In the genomic region with DNA sequence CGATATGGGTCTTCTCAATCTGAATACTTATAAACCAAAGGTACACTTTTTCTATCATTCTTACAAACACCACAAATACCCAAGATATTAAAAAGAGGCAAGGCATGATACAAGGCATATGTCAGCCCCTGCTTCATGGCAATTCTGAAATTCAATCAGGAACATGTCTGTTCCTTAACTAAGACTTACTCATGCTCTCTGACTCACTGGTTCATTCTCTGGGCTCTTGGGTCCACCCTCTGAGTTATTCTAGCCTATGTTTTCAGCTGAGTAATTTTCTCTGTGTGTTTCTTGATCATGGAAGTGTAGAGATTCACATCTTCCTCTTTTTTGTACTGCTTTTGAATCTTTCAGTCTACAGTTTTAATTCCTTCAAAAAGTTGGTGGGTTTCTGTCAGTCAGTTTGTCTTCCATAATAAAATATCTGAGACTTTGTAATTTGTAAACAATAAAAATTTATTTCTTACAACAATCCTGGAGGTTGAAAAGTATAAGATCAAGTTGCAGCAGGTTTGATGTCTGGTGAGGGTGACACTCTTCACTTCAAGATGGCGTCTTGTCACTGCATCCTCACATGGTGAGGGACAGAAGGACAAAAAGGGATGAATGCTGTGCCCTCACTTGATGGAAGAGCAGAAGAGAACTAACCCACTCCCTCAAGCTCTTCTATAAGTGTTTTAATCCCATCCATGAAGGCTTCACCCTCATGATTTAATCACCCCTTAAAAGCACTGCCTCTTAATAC, we compare ENCODE assay signal across 14 cellular contexts.
A peak's percentile ranks its signal among the peaks of the same experiment; 100 is the strongest.
DNase-seq lines count a peak whose midpoint lies in the region; ATAC-seq, FAIRE-seq and TF ChIP-seq lines count a peak whose summit lies in the region.
"Had no signal": no experiment of that assay in that cellular context is flagged by ENCODE, and none has a peak within 500 bp of the region (broad histone marks: within the 10 kb centered on the region; RNA-seq: fewer than 3 reads in every experiment).

No MANE protein-coding gene starts in this region.

- peak; percentile 45; the same call in 1 of the 2 replicates for TF ChIP-seq RAD21 in GM12878 (IDR thresholded peaks at IDR 0.05; ENCODE audit: insufficient read depth, low read depth, low read length)

- DNase-seq in DMS153 (lab: John Stamatoyannopoulos, UW): peak; percentile 2
- DNase-seq in DMS153 treated with DMSO at 0.1 percent for 48 hours (lab: John Stamatoyannopoulos, UW; ENCODE audit: unreplicated experiment): no peak
- DNase-seq in GM12878 (ENCODE audit: low read depth, low spot score): no peak
- peak; percentile 43 for DNase-seq in mesendoderm
- DNase-seq in HK-2 (ENCODE audit: unreplicated experiment): no peak
- no peak for DNase-seq in lower leg skin (ENCODE audit: low spot score in 2 of 2)
- DNase-seq in putamen (ENCODE audit: low spot score): no peak
- DNase-seq: adrenal gland; H9; NCI-H526 treated with DMSO at 0.1 percent for 48 hours; stimulated activated CD4-positive, alpha-beta T cell treated with anti-CD3 and anti-CD28 coated beads, Interleukin-15, amount 100 ng/mL, for 24 hours; transverse colon had no signal

- no peak overlapping the region for H2BK15ac ChIP-seq in mesendoderm (replicated peaks; ENCODE audit: low read depth)

- POLR2A ChIA-PET in GM12878 (lab: Charles Lee): interaction anchor here (1.2 to 2.0 kb wide), 3 partner anchors 15 to 23 kb away, joined by 3 to 11 read pairs (median 5); no protein-coding TSS in a partner anchor

- SMC1A ChIA-PET in GM12878 (lab: Charles Lee; ENCODE audit: uncharacterized antibody, unreplicated experiment): interaction anchor here (0.6 to 4.1 kb wide), 17 partner anchors 11 to 426 kb away, joined by 3 to 48 read pairs (median 4); no protein-coding TSS in a partner anchor

- no peak overlapping the region for H3K4ac ChIP-seq in mesendoderm (ENCODE audit: low read depth, low read length)

- H2BK120ac ChIP-seq in mesendoderm (ENCODE audit: low read depth, low read length): no peak overlapping the region

- H2AFZ ChIP-seq in GM12878 (ENCODE audit: control insufficient read depth, low read depth, low read length): no peak overlapping the region

- TF ChIP-seq EP300 in GM12878 (IDR thresholded peaks at IDR 0.05; ENCODE audit: borderline replicate concordance in 1 of 2, control insufficient read depth in 1 of 2, low read depth in 2 of 2, low read length in 2 of 2): no peak

- no peak overlapping the region for H2AK5ac ChIP-seq in mesendoderm (ENCODE audit: low read length)

- BruUV-seq in GM12878 (replicated peaks; lab: Mats Ljungman, UMichigan): no TSS peak

- TF ChIP-seq CTCF in GM12878 (IDR thresholded peaks at IDR 0.05 in 2 of 3, conservative IDR thresholded peaks at IDR 0.05 in 1 of 3; ENCODE audit: control insufficient read depth in 2 of 3, extremely low read depth in 1 of 3, insufficient read depth in 1 of 3, low read depth in 3 of 3, low read length in 3 of 3): peak; percentile 10 to 23 (median 11); a peak in 2 of 6 replicates
- no peak for TF ChIP-seq CTCF in lower leg skin (IDR thresholded peaks at IDR 0.05)

- H4K20me1 ChIP-seq in GM12878 (ENCODE audit: control insufficient read depth, insufficient read depth): no peaks in the 10 kb centered on the region

- H4K5ac ChIP-seq in mesendoderm (ENCODE audit: low read length): no peak overlapping the region

- no peak overlapping the region for H3K9ac ChIP-seq in GM12878 (ENCODE audit: control insufficient read depth, insufficient read depth, low read length)
- H3K9ac ChIP-seq in mesendoderm (ENCODE audit: low read length): no peak overlapping the region

- CTCF ChIA-PET in GM12878 (lab: Yijun Ruan, JAX): interaction anchor here (0.8 to 3.2 kb wide), 16 partner anchors 12 to 425 kb away, joined by 3 to 21 read pairs (median 4); no protein-coding TSS in a partner anchor

- WGBS in GM12878 (ENCODE audit: insufficient coverage, insufficient replicate concordance, low lambda C conversion rate, missing lambda C conversion rate): 31% methylated on average over 2 of the region's 2 CpGs
- WGBS in mesendoderm (ENCODE audit: extremely low coverage, insufficient coverage, low lambda C conversion rate): no CpG with 5 or more reads among the region's 2 CpGs
- WGBS in lower leg skin, 2 donors: 90 to 95% methylated on average over 2 of the region's 2 CpGs

- H3K4me3 ChIP-seq in GM12878 (no peak overlapping the region), mesendoderm (ENCODE audit: low read length) (no peak overlapping the region), lower leg skin (ENCODE audit: low read depth, poor library complexity, severe bottlenecking) (no peak overlapping the region)
- H3K4me3 ChIP-seq: adrenal gland, transverse colon had no signal

- ATAC-seq in HG03469 (IDR thresholded peaks at IDR 0.05; ENCODE audit: unreplicated experiment): peak; percentile 52
- peak; percentile 85 for ATAC-seq in GM12878

- no peak overlapping the region for H2BK5ac ChIP-seq in mesendoderm (ENCODE audit: low read length)

- intact Hi-C loops in GM12878 (cut with micrococcal nuclease; ENCODE audit: unreplicated experiment) (loop anchor here (1.0 to 5.0 kb wide), 3 partner anchors 127 to 426 kb away; no protein-coding TSS in a partner anchor), lower leg skin (cut with DNase I; ENCODE audit: low total_unique reads) (loop anchor here (5.0 kb wide), 1 partner anchor 179 kb away; no protein-coding TSS in a partner anchor)

- no peak for TF ChIP-seq POLR2A in GM12878 (IDR thresholded peaks at IDR 0.05; ENCODE audit: low read depth, low read length)
- TF ChIP-seq POLR2A in lower leg skin (IDR thresholded peaks at IDR 0.05): no peak

- no peaks in the 10 kb centered on the region for H3K79me2 ChIP-seq in GM12878 (ENCODE audit: control insufficient read depth, insufficient read depth, low read length)
- no peaks in the 10 kb centered on the region for H3K79me2 ChIP-seq in mesendoderm (ENCODE audit: control insufficient read depth, insufficient read depth, low read length)

- no peaks in the 10 kb centered on the region for H3K9me3 ChIP-seq in GM12878 (replicated peaks; ENCODE audit: control insufficient read depth, insufficient read depth, low read length)
- H3K9me3 ChIP-seq: adrenal gland, transverse colon had no signal

- in situ Hi-C loops in GM12878 (cut with MboI): no loop called here

- H3K27ac ChIP-seq in GM12878 (ENCODE audit: control insufficient read depth, insufficient read depth): no peak overlapping the region
- no peak overlapping the region for H3K27ac ChIP-seq in mesendoderm (ENCODE audit: low read depth, low read length)
- H3K27ac ChIP-seq: 22Rv1, adrenal gland, transverse colon had no signal

- FAIRE-seq in GM12878 (lab: Jason Lieb, UNC): no peak

- no peaks in the 10 kb centered on the region for H3K79me1 ChIP-seq in mesendoderm (ENCODE audit: low read length)

- H3K27me3 ChIP-seq in GM12878 (replicated peaks in 1 of 2; ENCODE audit: control insufficient read depth in 2 of 2, insufficient read depth in 2 of 2, low read length in 1 of 2): no peaks in the 10 kb centered on the region
- no peaks in the 10 kb centered on the region for H3K27me3 ChIP-seq in mesendoderm (ENCODE audit: insufficient read depth, low read length, poor library complexity)
- H3K27me3 ChIP-seq: adrenal gland, transverse colon had no signal

- H3K36me3 ChIP-seq in GM12878 (ENCODE audit: control insufficient read depth in 2 of 2, insufficient read depth in 2 of 2, low read length in 1 of 2) (no peaks in the 10 kb centered on the region), mesendoderm (ENCODE audit: control insufficient read depth, insufficient read depth, low read length) (no peaks in the 10 kb centered on the region)
- H3K36me3 ChIP-seq: adrenal gland, transverse colon had no signal

- H3K23ac ChIP-seq in mesendoderm (ENCODE audit: low read length): no peak overlapping the region

- H3K56ac ChIP-seq in mesendoderm (ENCODE audit: low read length): no peak overlapping the region

- H3K4me1 ChIP-seq in GM12878 (ENCODE audit: control insufficient read depth, insufficient read depth, low read length) (no peaks in the 10 kb centered on the region), mesendoderm (ENCODE audit: control insufficient read depth, low read depth, low read length) (no peaks in the 10 kb centered on the region)
- H3K4me1 ChIP-seq: adrenal gland, transverse colon had no signal

- RAD21 ChIA-PET in GM12878 (lab: Charles Lee; ENCODE audit: unreplicated experiment): interaction anchor here (1.0 to 3.9 kb wide), 10 partner anchors 10 to 426 kb away, joined by 3 to 25 read pairs (median 4); no protein-coding TSS in a partner anchor

- no peak overlapping the region for H3K4me2 ChIP-seq in GM12878 (ENCODE audit: control insufficient read depth, insufficient read depth)
- H3K4me2 ChIP-seq in mesendoderm (ENCODE audit: low read length): no peak overlapping the region

- H4K8ac ChIP-seq in mesendoderm (ENCODE audit: low read depth, low read length): no peak overlapping the region

- no peak overlapping the region for H3K18ac ChIP-seq in mesendoderm (ENCODE audit: low read length)

TF ChIP-seq in GM12878, 131 proteins besides CTCF, POLR2A, EP300 and RAD21:
- TF ChIP-seq YY1 (IDR thresholded peaks at IDR 0.05; ENCODE audit: low read depth, low read length) (peak; percentile 44; the same call in 1 of the 2 replicates), ZNF384 (IDR thresholded peaks at IDR 0.05; ENCODE audit: borderline replicate concordance, low read depth, low read length) (no peak)
TF ChIP-seq in GM12878: peak in this region for 1.

Comparison
In these comparisons a context has a peak if more than half of its experiments do, and no peak if none do; other contexts are left out.
1. DNase-seq: peak in DMS153 (single experiment) and mesendoderm (single experiment); none in DMS153 treated with DMSO at 0.1 percent for 48 hours (single experiment), GM12878 (single experiment), HK-2 (single experiment), lower leg skin (0 of 2) and putamen (single experiment).
2. CTCF ChIP-seq: peak in GM12878 (3 of 3); none in lower leg skin (0 of 3).